ENCODE assay signal across 1 cellular context in the genomic region with DNA sequence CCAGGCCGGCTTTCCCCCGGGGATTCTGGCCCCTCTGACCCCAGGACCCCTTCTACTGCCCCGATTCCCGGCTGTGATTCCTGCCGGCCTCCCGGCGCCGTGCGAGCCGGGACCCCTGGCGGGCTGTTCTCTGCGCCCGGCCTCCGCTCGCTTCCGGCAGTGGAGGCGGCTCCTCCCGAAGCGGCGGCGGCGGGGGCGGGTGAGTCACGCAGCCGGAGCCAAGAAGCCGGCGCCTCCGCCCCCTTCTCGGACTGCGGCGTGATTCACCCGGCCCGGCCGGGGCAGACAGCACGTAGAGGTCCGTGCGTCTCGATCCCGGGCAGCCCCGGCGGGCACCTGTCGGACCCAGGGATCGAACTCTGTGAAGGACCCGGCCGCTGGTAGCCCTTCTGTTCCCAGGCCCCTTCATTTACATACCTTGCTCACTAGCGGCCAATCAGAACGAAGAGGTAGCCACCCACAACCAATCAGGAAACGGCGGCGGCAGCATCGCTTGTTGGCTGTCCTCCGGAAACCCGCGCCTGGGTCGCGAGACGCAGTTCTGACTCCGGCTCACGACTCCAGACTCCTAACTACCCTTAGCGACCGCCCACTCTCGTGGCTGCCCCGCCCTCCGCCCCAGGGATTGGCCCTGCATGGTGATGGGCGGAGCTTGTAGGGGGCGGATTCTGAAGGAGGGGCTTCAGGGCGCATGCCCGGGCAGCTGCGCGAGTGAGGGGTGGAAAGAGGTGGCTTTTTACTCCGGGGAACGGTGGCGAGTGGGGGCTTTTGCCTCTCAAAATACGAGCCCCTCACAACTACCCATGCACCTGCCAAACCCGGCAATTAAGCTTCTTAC.
TF ChIP-seq lines count a peak whose summit lies in the region.

Gene SERTAD1 (minus strand): TSS at position 543 of the 838 bp plus-strand sequence. CDS start 2,446 bp downstream, outside the sequence.

TF ChIP-seq in A549, 52 proteins besides CTCF, POLR2A, EP300 and RAD21 (continued from another document):
- TF ChIP-seq GATA3 (IDR thresholded peaks at IDR 0.05; ENCODE audit: borderline replicate concordance) (no peak), TP53 (CRISPR knock-in tag; IDR thresholded peaks at IDR 0.05) (0 out of 2 replicates have a peak, but pooled peaks have one; percentile 25), JUN (IDR thresholded peaks at IDR 0.05) (peak; percentile 97 to 98), MYC (IDR thresholded peaks at IDR 0.05; ENCODE audit: borderline replicate concordance, low read length) (0 out of 2 replicates have a peak, but pooled peaks have one; percentile 39), PHF8 (IDR thresholded peaks at IDR 0.05; ENCODE audit: borderline replicate concordance, low read depth) (peak; percentile 63; the same call in 1 of the 2 replicates), TFCP2L1 (CRISPR knock-in tag; IDR thresholded peaks at IDR 0.05) (peak; percentile 83; the same call in 1 of the 2 replicates), SMC3 (IDR thresholded peaks at IDR 0.05) (peak; percentile 85), HMGXB4 (CRISPR knock-in tag; IDR thresholded peaks at IDR 0.05; ENCODE audit: borderline replicate concordance) (peak; percentile 98), ZSCAN20 (CRISPR knock-in tag; IDR thresholded peaks at IDR 0.05) (no peak), NR3C1 (IDR thresholded peaks at IDR 0.05) (no peak), POLR2AphosphoS2 (conservative IDR thresholded peaks at IDR 0.05; ENCODE audit: low read length) (no peak; the same call in 1 of the 2 replicates), BHLHE40 (IDR thresholded peaks at IDR 0.05; ENCODE audit: low read depth, low read length) (peak; percentile 40; the same call in 1 of the 2 replicates), ATOH8 (CRISPR knock-in tag; IDR thresholded peaks at IDR 0.05; ENCODE audit: low read depth) (no peak), KDM5A (IDR thresholded peaks at IDR 0.05) (0 out of 2 replicates have a peak, but pooled peaks have one; percentile 31), MAX (IDR thresholded peaks at IDR 0.05) (peak; percentile 85; the same call in 1 of the 2 replicates)
